ENCODE assay signal across 22 cellular contexts in genomic region chr7:142934056-142934455, GRCh38.
"Had no signal": no experiment of that assay in that cellular context is flagged by ENCODE, and none has a peak within 500 bp of the region (broad histone marks: within the 10 kb centered on the region; RNA-seq: fewer than 3 reads in every experiment).

No MANE protein-coding gene starts in this region.

- H3K4me2 ChIP-seq: hepatocyte had no signal

- H3K4me3 ChIP-seq: colonic mucosa, dorsolateral prefrontal cortex, esophagus muscularis mucosa, esophagus squamous epithelium, gastrocnemius medialis, gastroesophageal sphincter, heart left ventricle, heart right ventricle, hepatocyte had no signal

- H3K27me3 ChIP-seq: colonic mucosa, esophagus muscularis mucosa, esophagus squamous epithelium, foreskin keratinocyte, gastrocnemius medialis, hepatocyte had no signal

- H3K36me3 ChIP-seq: colonic mucosa, esophagus muscularis mucosa, esophagus squamous epithelium, gastrocnemius medialis, gastroesophageal sphincter, heart left ventricle, heart right ventricle had no signal

- H3K27ac ChIP-seq: colonic mucosa, dorsolateral prefrontal cortex, epithelial cell of prostate, esophagus muscularis mucosa, esophagus squamous epithelium, foreskin keratinocyte, gastrocnemius medialis, gastroesophageal sphincter, heart left ventricle, heart right ventricle, hepatocyte had no signal

- H3K9me3 ChIP-seq: colonic mucosa, esophagus muscularis mucosa, esophagus squamous epithelium, gastrocnemius medialis, gastroesophageal sphincter, heart left ventricle, heart right ventricle had no signal

- DNase-seq: colonic mucosa; cortex of kidney; dermis blood vessel endothelial cell; dorsolateral prefrontal cortex; effector CD4-positive, alpha-beta T cell; effector CD8-positive, alpha-beta T cell; effector memory CD4-positive, alpha-beta T cell; effector memory CD8-positive, alpha-beta T cell; endodermal cell; esophagus squamous epithelium; foreskin fibroblast; foreskin keratinocyte; foreskin melanocyte; gastrocnemius medialis; glutamatergic neuron; head of caudate nucleus; heart left ventricle; heart right ventricle had no signal

- H3K4me1 ChIP-seq: colonic mucosa, esophagus muscularis mucosa, esophagus squamous epithelium, foreskin keratinocyte, gastrocnemius medialis, gastroesophageal sphincter, heart left ventricle, heart right ventricle had no signal
